Comparison of ENCODE assay signal across 7 cellular contexts in the genomic region with DNA sequence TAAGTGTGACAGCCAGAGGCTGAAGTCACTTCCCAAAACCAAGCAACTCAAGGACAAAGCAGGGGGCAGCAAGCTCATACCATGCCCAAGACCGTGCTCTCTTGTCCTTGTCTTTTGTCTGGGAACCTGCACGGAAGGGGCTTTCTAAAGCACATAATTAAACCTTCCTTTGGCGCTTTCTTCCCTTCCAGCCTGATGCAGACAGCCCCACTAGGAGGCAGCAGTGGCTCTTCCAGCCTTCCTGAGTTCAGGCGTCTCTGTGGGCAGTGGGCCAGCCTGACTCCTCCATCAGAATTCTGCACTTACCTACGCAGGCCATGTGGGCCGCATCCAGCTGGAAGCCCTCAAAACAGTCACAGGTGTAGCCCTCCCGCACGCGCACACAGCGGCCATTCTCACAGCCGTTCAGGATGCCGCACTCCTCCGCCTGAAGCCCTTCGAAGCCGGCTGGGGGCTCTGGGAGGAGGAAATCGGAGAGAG. TPM values are rescaled to one million over a fixed set of nuclear protein-coding genes. Genes with fewer than 3 reads are reported as not detected.
DNase-seq lines count a peak whose midpoint lies in the region; TF ChIP-seq lines count a peak whose summit lies in the region.

No MANE protein-coding gene starts in this region.

- no peak overlapping the region for H3K9ac ChIP-seq in liver (ENCODE audit: low read depth in 1 of 2, low read length in 2 of 2)

- TF ChIP-seq POLR2A in vagina (IDR thresholded peaks at IDR 0.05): no peak

- TF ChIP-seq CTCF in GM12873 (IDR thresholded peaks at IDR 0.05; ENCODE audit: insufficient read depth, low read depth, low read length, missing control alignments) (peak; percentile 33), choroid plexus epithelial cell (conservative IDR thresholded peaks at IDR 0.05; ENCODE audit: low read depth, low read length) (peak; percentile 97), liver (IDR thresholded peaks at IDR 0.05; ENCODE audit: low read depth, low read length, missing input control) (peak; percentile 32), vagina (IDR thresholded peaks at IDR 0.05) (peak in 2 of 3 experiments; percentile 33 to 44)

- no peak overlapping the region for H3K27ac ChIP-seq in liver (ENCODE audit: low read depth in 1 of 2, low read length in 2 of 2)
- H3K27ac ChIP-seq in vagina: peak overlapping the region; percentile 15

- no peaks in the 10 kb centered on the region for H3K36me3 ChIP-seq in liver (ENCODE audit: control insufficient read depth in 4 of 4, insufficient read depth in 3 of 4, low read depth in 1 of 4, low read length in 3 of 4)
- no peaks in the 10 kb centered on the region for H3K36me3 ChIP-seq in vagina

- H3K4me1 ChIP-seq in liver (ENCODE audit: control insufficient read depth in 4 of 4, insufficient read depth in 4 of 4, low read length in 3 of 4) (no peaks in the 10 kb centered on the region), vagina (peaks cover 7% of the 10 kb centered on the region)

- peak; percentile 55 to 71 for TF ChIP-seq RAD21 in liver (IDR thresholded peaks at IDR 0.05)

- peak; percentile 60 for DNase-seq in NCI-H345 (lab: John Stamatoyannopoulos, UW)
- DNase-seq in choroid plexus epithelial cell (ENCODE audit: low read depth): peak; percentile 90
- DNase-seq in vagina (ENCODE audit: extremely low spot score in 2 of 2): no peak
- DNase-seq in stimulated activated CD4-positive, alpha-beta T cell treated with anti-CD3 and anti-CD28 coated beads, Interleukin-12 subunit alpha, Interleukin-12 subunit beta, amount 100 ng/mL, for 4 hours: no peak
- DNase-seq in LoVo (ENCODE audit: low spot score): no peak

- 69% methylated on average over 16 of the region's 16 CpGs for WGBS in liver

- H3K9me3 ChIP-seq in liver (ENCODE audit: control insufficient read depth in 4 of 4, low read length in 3 of 4) (no peaks in the 10 kb centered on the region), vagina (no peaks in the 10 kb centered on the region)

- intact Hi-C loops in vagina (cut with DNase I): loop anchor here (2.0 kb wide), 1 partner anchor 112 kb away; a partner anchor contains a TSS

- H3K27me3 ChIP-seq in liver (ENCODE audit: control insufficient read depth in 4 of 4, insufficient read depth in 4 of 4, low read length in 3 of 4): no peaks in the 10 kb centered on the region
- no peaks in the 10 kb centered on the region for H3K27me3 ChIP-seq in vagina

- H3K4me3 ChIP-seq in choroid plexus epithelial cell (ENCODE audit: low read depth, low read length): no peak overlapping the region
- H3K4me3 ChIP-seq in liver (ENCODE audit: low read depth in 1 of 3, low read length in 3 of 3): no peak overlapping the region
- no peak overlapping the region for H3K4me3 ChIP-seq in vagina

TF ChIP-seq in liver, 16 proteins besides CTCF, POLR2A, EP300 and RAD21:
- TF ChIP-seq, protein P1, sequence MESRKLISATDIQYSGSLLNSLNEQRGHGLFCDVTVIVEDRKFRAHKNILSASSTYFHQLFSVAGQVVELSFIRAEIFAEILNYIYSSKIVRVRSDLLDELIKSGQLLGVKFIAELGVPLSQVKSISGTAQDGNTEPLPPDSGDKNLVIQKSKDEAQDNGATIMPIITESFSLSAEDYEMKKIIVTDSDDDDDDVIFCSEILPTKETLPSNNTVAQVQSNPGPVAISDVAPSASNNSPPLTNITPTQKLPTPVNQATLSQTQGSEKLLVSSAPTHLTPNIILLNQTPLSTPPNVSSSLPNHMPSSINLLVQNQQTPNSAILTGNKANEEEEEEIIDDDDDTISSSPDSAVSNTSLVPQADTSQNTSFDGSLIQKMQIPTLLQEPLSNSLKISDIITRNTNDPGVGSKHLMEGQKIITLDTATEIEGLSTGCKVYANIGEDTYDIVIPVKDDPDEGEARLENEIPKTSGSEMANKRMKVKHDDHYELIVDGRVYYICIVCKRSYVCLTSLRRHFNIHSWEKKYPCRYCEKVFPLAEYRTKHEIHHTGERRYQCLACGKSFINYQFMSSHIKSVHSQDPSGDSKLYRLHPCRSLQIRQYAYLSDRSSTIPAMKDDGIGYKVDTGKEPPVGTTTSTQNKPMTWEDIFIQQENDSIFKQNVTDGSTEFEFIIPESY (IDR thresholded peaks at IDR 0.05): no peak
- no peak for TF ChIP-seq NR2F2 (IDR thresholded peaks at IDR 0.05)
- TF ChIP-seq JUND (IDR thresholded peaks at IDR 0.05): no peak
- no peak for TF ChIP-seq SP1 (IDR thresholded peaks at IDR 0.05)
- TF ChIP-seq, protein P2, sequence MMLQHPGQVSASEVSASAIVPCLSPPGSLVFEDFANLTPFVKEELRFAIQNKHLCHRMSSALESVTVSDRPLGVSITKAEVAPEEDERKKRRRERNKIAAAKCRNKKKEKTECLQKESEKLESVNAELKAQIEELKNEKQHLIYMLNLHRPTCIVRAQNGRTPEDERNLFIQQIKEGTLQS (IDR thresholded peaks at IDR 0.05): no peak
- no peak for TF ChIP-seq GABPA (IDR thresholded peaks at IDR 0.05 in 1 of 2, conservative IDR thresholded peaks at IDR 0.05 in 1 of 2)
- TF ChIP-seq, protein P3, sequence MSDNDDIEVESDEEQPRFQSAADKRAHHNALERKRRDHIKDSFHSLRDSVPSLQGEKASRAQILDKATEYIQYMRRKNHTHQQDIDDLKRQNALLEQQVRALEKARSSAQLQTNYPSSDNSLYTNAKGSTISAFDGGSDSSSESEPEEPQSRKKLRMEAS (IDR thresholded peaks at IDR 0.05): no peak
- TF ChIP-seq HNF4A (conservative IDR thresholded peaks at IDR 0.05): no peak
- no peak for TF ChIP-seq FOXA1 (IDR thresholded peaks at IDR 0.05)
- TF ChIP-seq, protein P4, sequence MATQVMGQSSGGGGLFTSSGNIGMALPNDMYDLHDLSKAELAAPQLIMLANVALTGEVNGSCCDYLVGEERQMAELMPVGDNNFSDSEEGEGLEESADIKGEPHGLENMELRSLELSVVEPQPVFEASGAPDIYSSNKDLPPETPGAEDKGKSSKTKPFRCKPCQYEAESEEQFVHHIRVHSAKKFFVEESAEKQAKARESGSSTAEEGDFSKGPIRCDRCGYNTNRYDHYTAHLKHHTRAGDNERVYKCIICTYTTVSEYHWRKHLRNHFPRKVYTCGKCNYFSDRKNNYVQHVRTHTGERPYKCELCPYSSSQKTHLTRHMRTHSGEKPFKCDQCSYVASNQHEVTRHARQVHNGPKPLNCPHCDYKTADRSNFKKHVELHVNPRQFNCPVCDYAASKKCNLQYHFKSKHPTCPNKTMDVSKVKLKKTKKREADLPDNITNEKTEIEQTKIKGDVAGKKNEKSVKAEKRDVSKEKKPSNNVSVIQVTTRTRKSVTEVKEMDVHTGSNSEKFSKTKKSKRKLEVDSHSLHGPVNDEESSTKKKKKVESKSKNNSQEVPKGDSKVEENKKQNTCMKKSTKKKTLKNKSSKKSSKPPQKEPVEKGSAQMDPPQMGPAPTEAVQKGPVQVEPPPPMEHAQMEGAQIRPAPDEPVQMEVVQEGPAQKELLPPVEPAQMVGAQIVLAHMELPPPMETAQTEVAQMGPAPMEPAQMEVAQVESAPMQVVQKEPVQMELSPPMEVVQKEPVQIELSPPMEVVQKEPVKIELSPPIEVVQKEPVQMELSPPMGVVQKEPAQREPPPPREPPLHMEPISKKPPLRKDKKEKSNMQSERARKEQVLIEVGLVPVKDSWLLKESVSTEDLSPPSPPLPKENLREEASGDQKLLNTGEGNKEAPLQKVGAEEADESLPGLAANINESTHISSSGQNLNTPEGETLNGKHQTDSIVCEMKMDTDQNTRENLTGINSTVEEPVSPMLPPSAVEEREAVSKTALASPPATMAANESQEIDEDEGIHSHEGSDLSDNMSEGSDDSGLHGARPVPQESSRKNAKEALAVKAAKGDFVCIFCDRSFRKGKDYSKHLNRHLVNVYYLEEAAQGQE (IDR thresholded peaks at IDR 0.05): no peak
- TF ChIP-seq TAF1 (conservative IDR thresholded peaks at IDR 0.05): no peak
- TF ChIP-seq RXRA (IDR thresholded peaks at IDR 0.05): no peak
TF ChIP-seq in liver: peak in this region for 0.

RNA-seq across cellular contexts. Expression of a gene that starts 7.6 kb away (rescaled TPM):
- total RNA-seq in liver: 10 to 100 TPM in 1 of 2 donors, 1 to 10 TPM in 1; 7.1 to 19.9 TPM
- 10 to 100 TPM; 11.6 to 35.3 TPM for polyA plus RNA-seq in liver
- 26.0 TPM for total RNA-seq in vagina

RNA-seq across cellular contexts. Expression of a gene that starts 8.1 kb away (rescaled TPM):
- total RNA-seq in liver (100 to 1,000 TPM in 1 of 2 donors, 10 to 100 TPM in 1; 69.7 to 118 TPM), vagina (165 TPM)
- 100 to 1,000 TPM in 1 of 2 donors, 10 to 100 TPM in 1; 91.5 to 133 TPM for polyA plus RNA-seq in liver

Comparison
In these comparisons a context has a peak if more than half of its experiments do, and no peak if none do; other contexts are left out.
1. CTCF ChIP-seq: peak in every context shown above with its lines; median percentile 97 in choroid plexus epithelial cell; 38 in vagina; 33 in GM12873; 32 in liver.
2. DNase-seq: peak in NCI-H345 (single experiment) and choroid plexus epithelial cell (single experiment); none in vagina (0 of 2), stimulated activated CD4-positive, alpha-beta T cell treated with anti-CD3 and anti-CD28 coated beads, Interleukin-12 subunit alpha, Interleukin-12 subunit beta, amount 100 ng/mL, for 4 hours (single experiment) and LoVo (single experiment).